In the genomic region with DNA sequence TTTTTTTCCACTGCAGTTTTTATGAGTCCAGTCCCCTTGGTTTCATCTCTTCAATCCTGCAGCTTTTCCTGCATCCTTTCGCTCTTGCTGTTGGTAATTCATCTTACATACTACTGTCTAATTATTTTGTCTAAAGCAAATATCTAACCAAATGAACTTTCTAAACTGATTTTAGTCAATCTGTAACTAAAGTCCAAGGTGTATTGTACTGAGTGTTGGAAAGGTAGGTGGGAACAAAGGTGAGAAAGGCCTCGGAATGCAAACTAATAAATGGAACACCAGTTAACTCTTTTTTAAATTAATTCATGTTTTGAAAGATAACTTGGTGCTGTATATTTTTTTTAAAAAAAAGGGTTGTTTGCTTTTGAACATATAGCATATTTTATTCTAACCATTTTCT, we compare ENCODE assay signal across 38 cellular contexts.
"Had no signal": no experiment of that assay in that cellular context is flagged by ENCODE, and none has a peak within 500 bp of the region (broad histone marks: within the 10 kb centered on the region; RNA-seq: fewer than 3 reads in every experiment).

No MANE protein-coding gene starts in this region.

- H3K4me3 Mint-ChIP-seq: activated B cell treated with CpG ODN at 0.5 μM for 24 hours; activated CD4-positive, alpha-beta memory T cell treated with anti-CD3 and anti-CD28 coated beads for 36 hours; activated naive CD4-positive, alpha-beta T cell treated with anti-CD3 and anti-CD28 coated beads for 36 hours; activated T-cell treated with anti-CD3 and anti-CD28 coated beads, Interleukin-2, amount 50 U/mL, for 4 hours; activated T-helper 1 cell treated with anti-CD3 and anti-CD28 coated beads, Interleukin-12 subunit alpha, Interleukin-12 subunit beta, Interleukin-2, Interleukin-4 antibody, amounts not matched to agents 30 ng/mL and 10 ng/mL and 1 ng/mL, durations not matched to agents 14 hours and 24 hours and 36 hours; T-cell; T-helper 17 cell had no signal

- H3K36me3 Mint-ChIP-seq: activated CD4-positive, alpha-beta memory T cell treated with anti-CD3 and anti-CD28 coated beads for 36 hours; T-cell had no signal

- H3K9me3 ChIP-seq: adrenal gland, body of pancreas, breast epithelium, MG63 had no signal

- DNase-seq: activated B cell treated with CpG ODN at 0.5 μM for 24 hours; activated CD4-positive, alpha-beta memory T cell treated with anti-CD3 and anti-CD28 coated beads for 36 hours; activated CD4-positive, alpha-beta T cell treated with anti-CD3 and anti-CD28 coated beads for 4 hours; activated CD4-positive, alpha-beta T cell treated with anti-CD3 and anti-CD28 coated beads, Interleukin-2, amount 50 U/mL, for 1 hour; activated CD4-positive, CD25-positive, alpha-beta regulatory T cell treated with anti-CD3 and anti-CD28 coated beads, Interleukin-2, amount 50 U/mL, for 72 hours; activated CD8-positive, alpha-beta memory T cell treated with anti-CD3 and anti-CD28 coated beads, Interleukin-2, amount 50 U/mL, for 4 hours; activated gamma-delta T cell treated with Interleukin-2 at 50 U/mL for 16 hours; activated naive CD4-positive, alpha-beta T cell treated with anti-CD3 and anti-CD28 coated beads for 36 hours; activated T-cell treated with anti-CD3 and anti-CD28 coated beads for 4 hours; activated T-cell treated with anti-CD3 and anti-CD28 coated beads, Interleukin-2, amount 50 U/mL, for 4 hours; adrenal gland; body of pancreas; Kasumi-1; KBM-7; MG63; NCI-H1048; NCI-H1105 treated with DMSO at 0.1 percent for 48 hours; NCI-H1436; NCI-H1694; NCI-H1930; NCI-H2081 treated with DMSO at 0.1 percent for 48 hours; NCI-H226; NCI-H524 treated with DMSO at 0.1 percent for 48 hours; NCI-H748 treated with DMSO at 0.1 percent for 48 hours; PC-9; SIG-M5; T-cell; T-helper 17 cell; T-helper 9 cell had no signal

- ATAC-seq: activated naive CD4-positive, alpha-beta T cell treated with anti-CD3 and anti-CD28 coated beads, Interleukin-2, amount 50 U/mL, for 72 hours; activated T-cell treated with anti-CD3 and anti-CD28 coated beads, Interleukin-2, amount 50 U/mL, for 4 hours; body of pancreas; Right ventricle myocardium inferior; SK-N-SH treated with all-trans-retinoic acid at 6 μM for 48 hours; T-cell; T-helper 17 cell had no signal

- H3K4me1 ChIP-seq: adrenal gland, body of pancreas, breast epithelium had no signal

- H3K36me3 ChIP-seq: adrenal gland, breast epithelium, MG63 had no signal

- H3K4me3 ChIP-seq: adrenal gland, body of pancreas, breast epithelium, MG63, PC-9 had no signal

- H3K27me3 ChIP-seq: adrenal gland, body of pancreas, breast epithelium, MG63 had no signal

- H3K4me1 Mint-ChIP-seq: activated B cell treated with CpG ODN at 0.5 μM for 24 hours, T-cell, T-helper 17 cell had no signal

- H3K27me3 Mint-ChIP-seq: activated B cell treated with CpG ODN at 0.5 μM for 24 hours; activated CD4-positive, alpha-beta memory T cell treated with anti-CD3 and anti-CD28 coated beads for 36 hours; T-cell; T-helper 17 cell had no signal

- H3K9me3 Mint-ChIP-seq: activated T-cell treated with anti-CD3 and anti-CD28 coated beads, Interleukin-2, amount 50 U/mL, for 4 hours; activated T-helper 1 cell treated with anti-CD3 and anti-CD28 coated beads, Interleukin-12 subunit alpha, Interleukin-12 subunit beta, Interleukin-2, Interleukin-4 antibody, amounts not matched to agents 30 ng/mL and 10 ng/mL and 1 ng/mL, durations not matched to agents 14 hours and 24 hours and 36 hours had no signal

- H3K27ac Mint-ChIP-seq: activated B cell treated with CpG ODN at 0.5 μM for 24 hours; activated CD4-positive, alpha-beta memory T cell treated with anti-CD3 and anti-CD28 coated beads for 36 hours; activated naive CD4-positive, alpha-beta T cell treated with anti-CD3 and anti-CD28 coated beads for 36 hours; activated naive CD4-positive, alpha-beta T cell treated with anti-CD3 and anti-CD28 coated beads, Interleukin-2, amount 50 U/mL, for 72 hours; activated T-helper 1 cell treated with anti-CD3 and anti-CD28 coated beads, Interleukin-12 subunit alpha, Interleukin-12 subunit beta, Interleukin-2, Interleukin-4 antibody, amounts not matched to agents 30 ng/mL and 10 ng/mL and 1 ng/mL, durations not matched to agents 14 hours and 24 hours and 36 hours; T-cell; T-helper 17 cell had no signal

- H3K27ac ChIP-seq: adrenal gland, body of pancreas, breast epithelium, PC-9, RWPE1, VCaP had no signal

- FAIRE-seq: astrocyte, RCC 7860 had no signal
